ENCODE assay signal across 15 cellular contexts in the genomic region with DNA sequence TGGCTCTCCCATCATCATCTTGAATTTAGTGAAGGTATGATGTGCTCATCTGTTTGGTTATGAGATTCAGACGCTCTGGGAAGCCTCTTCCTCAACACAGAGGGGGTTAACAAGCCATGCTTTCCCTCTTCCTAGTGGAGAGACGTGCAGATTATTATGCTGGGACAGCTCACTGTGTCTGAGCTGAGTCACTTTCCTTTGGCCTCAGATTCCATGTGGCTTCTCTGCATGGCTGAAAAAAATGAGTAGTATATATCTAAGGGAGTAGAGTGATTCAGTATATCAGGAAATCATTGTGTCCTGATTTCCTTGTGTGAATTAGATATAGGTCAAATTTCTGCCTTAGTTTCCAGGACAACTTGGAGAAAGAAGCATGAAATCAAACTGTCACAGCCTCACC. TPM values are rescaled to one million over a fixed set of nuclear protein-coding genes. Genes with fewer than 3 reads are reported as not detected.
DNase-seq lines count a peak whose midpoint lies in the region; ATAC-seq and TF ChIP-seq lines count a peak whose summit lies in the region.
"Had no signal": no experiment of that assay in that cellular context is flagged by ENCODE, and none has a peak within 500 bp of the region (broad histone marks: within the 10 kb centered on the region; RNA-seq: fewer than 3 reads in every experiment).

No MANE protein-coding gene starts in this region.

- H3K27ac ChIP-seq in Karpas-422 (ENCODE audit: low read length) = peak overlapping the region; percentile 57; the same call in 1 of the 2 replicates
- H3K27ac ChIP-seq in heart right ventricle = no peak overlapping the region
- H3K27ac ChIP-seq: heart left ventricle had no signal

- ATAC-seq in GM19467 (IDR thresholded peaks at IDR 0.05; ENCODE audit: unreplicated experiment) (no peak), heart right ventricle (no peak)
- ATAC-seq: heart left ventricle had no signal

- H3K9me2 ChIP-seq in Karpas-422 (replicated peaks; ENCODE audit: insufficient read depth, low read length) = no peaks in the 10 kb centered on the region

- no peak for TF ChIP-seq CTCF in cardiac fibroblast (IDR thresholded peaks at IDR 0.05; ENCODE audit: low read depth, low read length)
- no peak for TF ChIP-seq CTCF in heart right ventricle (IDR thresholded peaks at IDR 0.05)

- H3K27me3 ChIP-seq in Karpas-422 (ENCODE audit: low read length) (no peaks in the 10 kb centered on the region), heart right ventricle (no peaks in the 10 kb centered on the region)
- H3K27me3 ChIP-seq: heart left ventricle had no signal

- no peaks in the 10 kb centered on the region for H3K36me3 ChIP-seq in Karpas-422 (ENCODE audit: insufficient read depth, low read length)
- peaks cover 0 to 42% (median 0%) of the 10 kb centered on the region in 9 donors for H3K36me3 ChIP-seq in heart right ventricle

- H3K4me2 ChIP-seq in Karpas-422 (ENCODE audit: low read depth, low read length, poor library complexity, severe bottlenecking) = peak overlapping the region; percentile 33

- H3K4me3 ChIP-seq in Karpas-422 (ENCODE audit: low read length) (no peak overlapping the region), cardiac fibroblast (replicated peaks in 1 of 2; ENCODE audit: low read depth in 2 of 2, low read length in 2 of 2) (no peak overlapping the region), heart right ventricle (no peak overlapping the region)
- H3K4me3 ChIP-seq: heart left ventricle had no signal

- WGBS in heart right ventricle, 2 donors = 50 to 73% methylated on average over 2 of the region's 2 CpGs

- intact Hi-C loops in heart right ventricle (cut with DNase I) = no loop called here

- H2AFZ ChIP-seq in Karpas-422 (ENCODE audit: low read length) = no peak overlapping the region

- no peaks in the 10 kb centered on the region for H4K20me1 ChIP-seq in Karpas-422 (ENCODE audit: insufficient read depth, low read depth, low read length)

- DNase-seq in AG20443 (ENCODE audit: low spot score) (peak; percentile 76), Karpas-422 (no peak), cardiac fibroblast (ENCODE audit: low read depth in 2 of 2) (peak; percentile 32 to 76), lung microvascular endothelial cell (ENCODE audit: low read depth in 2 of 2) (peak; percentile 55 to 88), NCI-H2227 (lab: John Stamatoyannopoulos, UW; ENCODE audit: unreplicated experiment) (no peak), SIG-M5 (lab: John Stamatoyannopoulos, UW) (no peak), heart right ventricle (no peak)
- DNase-seq: activated CD4-positive, alpha-beta memory T cell treated with anti-CD3 and anti-CD28 coated beads, Interleukin-2, amount 10 ng/mL, durations not matched to agents 7 days and 5 days; activated naive CD4-positive, alpha-beta T cell; C1 segment of cervical spinal cord; heart left ventricle; MM.1S; NCI-H2171 treated with DMSO at 0.1 percent for 48 hours; OCI-M1 had no signal

- H3K9me3 ChIP-seq in Karpas-422 (ENCODE audit: low read length) = no peaks in the 10 kb centered on the region
- no peaks in the 10 kb centered on the region for H3K9me3 ChIP-seq in heart right ventricle
- H3K9me3 ChIP-seq: heart left ventricle had no signal

- H3K4me1 ChIP-seq in Karpas-422 (ENCODE audit: low read length) (peaks cover 13% of the 10 kb centered on the region), heart right ventricle (no peaks in the 10 kb centered on the region)

- no peaks in the 10 kb centered on the region for H3K79me2 ChIP-seq in Karpas-422 (ENCODE audit: low read length)

- no peak overlapping the region for H3K9ac ChIP-seq in Karpas-422 (ENCODE audit: low read length)

RNA-seq across cellular contexts. Expression of gene FIG4, which starts 52.6 kb away (rescaled TPM):
- 9.6 and 14.8 TPM in 2 replicates for total RNA-seq in Karpas-422 (2014; rRNA removed; shearing (Covaris generic); ENCODE audit: low replicate concordance)
- 8.7 and 12.7 TPM in 2 replicates for total RNA-seq in lung microvascular endothelial cell
- 10 to 100 TPM in 3 of 10 donors, 1 to 10 TPM in 7; 7.6 to 13.1 (median 9.3) TPM for total RNA-seq in heart right ventricle
- polyA plus RNA-seq in heart right ventricle = 1 to 10 TPM; 5.1 to 6.7 TPM

RNA-seq across cellular contexts. Expression of gene AK9, which starts 52.7 kb away (rescaled TPM):
- total RNA-seq in Karpas-422 (2014; rRNA removed; shearing (Covaris generic); ENCODE audit: low replicate concordance) = 1.5 and 2.9 TPM in 2 replicates
- 3.1 and 4.2 TPM in 2 replicates for total RNA-seq in lung microvascular endothelial cell
- total RNA-seq in heart right ventricle = 10 to 100 TPM in 7 of 10 donors, 1 to 10 TPM in 3; 6.8 to 17.0 (median 10.9) TPM
- polyA plus RNA-seq in heart right ventricle = 10 to 100 TPM in 1 of 2 donors, 1 to 10 TPM in 1; 4.6 to 13.6 TPM

Comparison
In these comparisons a context has a peak if more than half of its experiments do, and no peak if none do; other contexts are left out.
1. DNase-seq: peak in AG20443 (single experiment), cardiac fibroblast (2 of 2) and lung microvascular endothelial cell (2 of 2); none in Karpas-422 (single experiment), NCI-H2227 (single experiment), SIG-M5 (single experiment) and heart right ventricle (0 of 2).